In the genomic region with DNA sequence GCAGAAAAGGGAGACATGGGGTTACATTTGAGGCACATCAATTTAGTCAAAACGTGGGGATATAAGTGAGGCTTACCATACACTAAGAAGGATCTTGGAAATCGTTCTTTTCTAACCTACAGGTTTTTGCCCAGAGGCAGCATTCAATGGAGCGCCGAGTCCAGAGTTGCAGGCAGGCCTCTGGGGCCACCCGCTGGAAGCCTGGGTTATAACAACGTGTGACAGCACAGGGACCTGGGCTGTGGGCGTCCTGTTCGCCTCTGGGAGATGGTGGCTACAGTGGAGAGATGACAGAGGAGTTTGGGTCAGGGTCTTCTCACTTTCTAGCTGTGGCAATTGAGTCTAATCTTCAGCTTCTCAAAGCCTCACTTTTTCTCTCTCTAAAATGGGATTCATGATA, we compare ENCODE assay signal across 9 cellular contexts. TPM values are rescaled to one million over a fixed set of nuclear protein-coding genes. Genes with fewer than 3 reads are reported as not detected.
DNase-seq lines count a peak whose midpoint lies in the region; ATAC-seq, FAIRE-seq and TF ChIP-seq lines count a peak whose summit lies in the region.
"Had no signal": no experiment of that assay in that cellular context is flagged by ENCODE, and none has a peak within 500 bp of the region (broad histone marks: within the 10 kb centered on the region; RNA-seq: fewer than 3 reads in every experiment).

No MANE protein-coding gene starts in this region.

- no peak for TF ChIP-seq POLR2A in body of pancreas (IDR thresholded peaks at IDR 0.05)
- TF ChIP-seq POLR2A in thyroid gland (IDR thresholded peaks at IDR 0.05) = no peak

- POLR2A ChIA-PET in AG04449 (lab: Yijun Ruan, JAX) = no interaction called here

- DNase-seq in AG04449 (ENCODE audit: low read depth, low spot score) = no peak
- peak; percentile 36 for DNase-seq in GM12865 (ENCODE audit: low read depth)
- DNase-seq in NCI-H524 (lab: John Stamatoyannopoulos, UW) = peak; percentile 14 to 52
- peak; percentile 70 to 84 (median 75) for DNase-seq in body of pancreas
- DNase-seq in kidney = no peak
- peak; percentile 48 to 58 for DNase-seq in thyroid gland
- no peak for DNase-seq in natural killer cell treated with Interleukin-12 subunit alpha and Interleukin-12 subunit beta and Interleukin-15 and Interleukin-18, amount 100 ng/mL, for 72 hours (ENCODE audit: low spot score)

- H3K27me3 Mint-ChIP-seq in natural killer cell treated with Interleukin-12 subunit alpha and Interleukin-12 subunit beta and Interleukin-15 and Interleukin-18, amount 100 ng/mL, for 72 hours = peaks cover 29 to 66% of the 10 kb centered on the region in 2 donors

- H3K4me1 Mint-ChIP-seq in natural killer cell treated with Interleukin-12 subunit alpha and Interleukin-12 subunit beta and Interleukin-15 and Interleukin-18, amount 100 ng/mL, for 72 hours (ENCODE audit: low read depth in 2 of 2) = peaks cover under 1 to 6% of the 10 kb centered on the region in 2 donors

- no peaks in the 10 kb centered on the region for H3K9me3 Mint-ChIP-seq in natural killer cell treated with Interleukin-12 subunit alpha and Interleukin-12 subunit beta and Interleukin-15 and Interleukin-18, amount 100 ng/mL, for 72 hours
- H3K9me3 Mint-ChIP-seq: dendritic cell treated with granulocyte-macrophage colony-stimulating factor and Interleukin-4, amounts not matched to agents 40 ng/mL and 50 ng/mL, for 4 days had no signal

- H3K27me3 ChIP-seq in body of pancreas (no peaks in the 10 kb centered on the region), thyroid gland (no peaks in the 10 kb centered on the region)

- no peaks in the 10 kb centered on the region for H3K36me3 Mint-ChIP-seq in natural killer cell treated with Interleukin-12 subunit alpha and Interleukin-12 subunit beta and Interleukin-15 and Interleukin-18, amount 100 ng/mL, for 72 hours

- H3K9ac ChIP-seq in kidney (ENCODE audit: low read length in 2 of 2) = no peak overlapping the region

- 9 to 12% methylated on average over 8 of the region's 8 CpGs for WGBS in body of pancreas, 2 donors
- WGBS in thyroid gland, 2 donors = 14 to 17% methylated on average over 7 to 8 of the region's 8 CpGs

- H3K27ac ChIP-seq in body of pancreas = no peak overlapping the region
- no peak overlapping the region for H3K27ac ChIP-seq in kidney (ENCODE audit: low read depth in 2 of 2, low read length in 2 of 2)
- H3K27ac ChIP-seq in thyroid gland = no peak overlapping the region

- TF ChIP-seq CTCF in AG04449 (IDR thresholded peaks at IDR 0.05; ENCODE audit: insufficient read depth, low read length, missing control alignments) (peak; percentile 40), GM12865 (IDR thresholded peaks at IDR 0.05; ENCODE audit: insufficient read depth, low read depth, low read length, missing control alignments) (peak; percentile 50), body of pancreas (IDR thresholded peaks at IDR 0.05) (peak; percentile 69 to 94 (median 78)), kidney (IDR thresholded peaks at IDR 0.05; ENCODE audit: borderline replicate concordance, extremely low read depth, insufficient read depth) (peak; percentile 63), thyroid gland (IDR thresholded peaks at IDR 0.05) (peak in 4 of 6 experiments; percentile 43 to 79 (median 57))

- H3K4me3 ChIP-seq in AG04449 (ENCODE audit: low read depth, low read length) = no peak overlapping the region
- no peak overlapping the region for H3K4me3 ChIP-seq in GM12865 (ENCODE audit: low read depth, low read length)
- no peak overlapping the region for H3K4me3 ChIP-seq in body of pancreas
- no peak overlapping the region for H3K4me3 ChIP-seq in kidney (ENCODE audit: low read length in 2 of 2)
- no peak overlapping the region for H3K4me3 ChIP-seq in thyroid gland (replicated peaks in 1 of 3)

- CTCF ChIA-PET in AG04449 (lab: Yijun Ruan, JAX) = interaction anchor here (1.7 kb wide), 1 partner anchor 323 kb away, joined by 6 read pairs; no protein-coding TSS in a partner anchor

- no peaks in the 10 kb centered on the region for H3K36me3 ChIP-seq in body of pancreas (replicated peaks in 1 of 2; ENCODE audit: insufficient read depth in 1 of 2, low read depth in 2 of 2)
- no peaks in the 10 kb centered on the region for H3K36me3 ChIP-seq in kidney (ENCODE audit: control insufficient read depth in 1 of 2, insufficient read depth in 2 of 2, low read length in 2 of 2)
- H3K36me3 ChIP-seq in thyroid gland = no peaks in the 10 kb centered on the region

- peak; percentile 85 for ATAC-seq in body of pancreas
- ATAC-seq in natural killer cell treated with Interleukin-12 subunit alpha and Interleukin-12 subunit beta and Interleukin-15 and Interleukin-18, amount 100 ng/mL, for 72 hours = no peak
- no peak for ATAC-seq in GM19351 (IDR thresholded peaks at IDR 0.05; ENCODE audit: unreplicated experiment)

- no peak overlapping the region for H3K4me3 Mint-ChIP-seq in natural killer cell treated with Interleukin-12 subunit alpha and Interleukin-12 subunit beta and Interleukin-15 and Interleukin-18, amount 100 ng/mL, for 72 hours
- H3K4me3 Mint-ChIP-seq: dendritic cell treated with granulocyte-macrophage colony-stimulating factor and Interleukin-4, amounts not matched to agents 40 ng/mL and 50 ng/mL, for 4 days had no signal

- FAIRE-seq in kidney (lab: Jason Lieb, UNC) = no peak

- no peak overlapping the region for H3K27ac Mint-ChIP-seq in natural killer cell treated with Interleukin-12 subunit alpha and Interleukin-12 subunit beta and Interleukin-15 and Interleukin-18, amount 100 ng/mL, for 72 hours
- H3K27ac Mint-ChIP-seq: dendritic cell treated with granulocyte-macrophage colony-stimulating factor and Interleukin-4, amounts not matched to agents 40 ng/mL and 50 ng/mL, for 4 days had no signal

- intact Hi-C loops in body of pancreas (cut with DNase I) = no loop called here
- intact Hi-C loops in kidney (cut with DNase I) = no loop called here
- intact Hi-C loops in thyroid gland (cut with DNase I) = no loop called here

- peaks cover 6% of the 10 kb centered on the region for H3K4me1 ChIP-seq in body of pancreas
- peaks cover 0 to 4% of the 10 kb centered on the region in 2 donors for H3K4me1 ChIP-seq in kidney (ENCODE audit: control insufficient read depth in 1 of 2, insufficient read depth in 1 of 2, low read depth in 1 of 2, low read length in 2 of 2)
- peaks cover 0 to 8% of the 10 kb centered on the region in 2 donors for H3K4me1 ChIP-seq in thyroid gland

- no peaks in the 10 kb centered on the region for H3K9me3 ChIP-seq in body of pancreas
- H3K9me3 ChIP-seq in kidney (ENCODE audit: control insufficient read depth in 1 of 2, low read length in 2 of 2) = no peaks in the 10 kb centered on the region
- H3K9me3 ChIP-seq in thyroid gland = no peaks in the 10 kb centered on the region

RNA-seq across cellular contexts. Expression of gene ENPP6, which starts 53.9 kb away (rescaled TPM):
- not detected for total RNA-seq in body of pancreas
- total RNA-seq in kidney = 0.91 TPM
- polyA plus RNA-seq in kidney (ENCODE audit: insufficient read depth, low read depth, low replicate concordance) = 7.2 TPM
- under 1 TPM in 1 of 4 donors, not detected in 3; 0.45 TPM for total RNA-seq in thyroid gland
- 1 to 10 TPM; 1.4 to 5.8 TPM for total RNA-seq in natural killer cell treated with Interleukin-12 subunit alpha and Interleukin-12 subunit beta and Interleukin-15 and Interleukin-18, amount 100 ng/mL, for 72 hours

Comparison
In these comparisons a context has a peak if more than half of its experiments do, and no peak if none do; other contexts are left out.
1. DNase-seq: peak in GM12865 (single experiment), NCI-H524 (2 of 2), body of pancreas (4 of 4) and thyroid gland (2 of 2); none in AG04449 (single experiment), kidney (single experiment) and natural killer cell treated with Interleukin-12 subunit alpha and Interleukin-12 subunit beta and Interleukin-15 and Interleukin-18, amount 100 ng/mL, for 72 hours (single experiment).
2. Peak in every context shown above with its lines, with median percentiles within 50 percentile points of each other: CTCF ChIP-seq.